8 cellular contexts compared by ENCODE assay signal in the genomic region with DNA sequence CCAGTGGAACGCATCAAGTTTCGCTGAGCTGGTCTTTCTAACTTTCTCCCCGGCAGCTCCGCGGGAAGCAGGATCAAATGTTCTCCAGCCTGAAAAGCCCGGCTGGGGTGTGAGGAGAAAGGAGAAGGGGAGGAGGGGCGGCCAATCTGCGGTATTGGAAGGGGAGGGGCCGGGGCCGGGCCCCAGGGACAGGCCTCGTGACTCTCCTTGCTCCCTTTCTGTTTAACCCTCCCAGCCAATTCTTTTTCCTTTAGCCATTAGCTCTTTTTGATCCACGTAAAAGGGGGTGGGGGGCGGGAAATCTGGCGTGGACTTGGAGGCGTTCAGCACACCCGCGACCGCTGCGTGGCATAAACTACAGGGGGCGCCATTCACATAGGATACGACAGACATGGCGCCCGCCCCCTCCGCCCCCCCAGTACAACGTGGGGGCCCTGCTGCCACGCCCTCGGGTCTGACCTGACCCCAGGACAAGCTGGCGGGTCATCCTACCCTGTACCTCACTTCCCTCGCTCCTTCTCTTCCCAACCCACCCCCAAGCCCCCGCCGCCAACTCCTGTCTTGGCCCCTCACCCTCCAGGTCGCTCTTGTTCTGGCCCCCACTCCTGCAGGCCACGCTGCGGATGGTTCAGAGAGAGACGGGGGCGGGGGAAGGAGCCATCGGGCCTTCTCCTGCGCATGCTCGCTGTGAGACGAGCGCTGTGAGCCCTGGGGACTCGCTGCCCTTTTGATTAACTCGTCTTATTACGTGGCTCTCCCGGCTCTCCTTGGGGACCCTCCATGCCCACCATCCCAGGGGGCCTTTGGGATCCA. TPM values are rescaled to one million over a fixed set of nuclear protein-coding genes. Genes with fewer than 3 reads are reported as not detected.
DNase-seq lines count a peak whose midpoint lies in the region; ATAC-seq and TF ChIP-seq lines count a peak whose summit lies in the region.

No MANE protein-coding gene starts in this region.

- peak; percentile 53 for TF ChIP-seq CTCF in BE2C (IDR thresholded peaks at IDR 0.05; ENCODE audit: low read depth, low read length)
- peak; percentile 89 for TF ChIP-seq CTCF in endothelial cell (IDR thresholded peaks at IDR 0.05; ENCODE audit: unreplicated experiment)
- peak; percentile 79 for TF ChIP-seq CTCF in mesothelial cell of epicardium (IDR thresholded peaks at IDR 0.05; ENCODE audit: unreplicated experiment)

- H3K4me1 Mint-ChIP-seq in endothelial cell (ENCODE audit: unreplicated experiment) = peaks cover 3% of the 10 kb centered on the region
- peaks cover 10% of the 10 kb centered on the region for H3K4me1 Mint-ChIP-seq in mesothelial cell of epicardium

- H3K4me1 ChIP-seq in BE2C = peaks cover 5% of the 10 kb centered on the region

- H3K9me3 Mint-ChIP-seq in endothelial cell (ENCODE audit: unreplicated experiment) (no peaks in the 10 kb centered on the region), mesothelial cell of epicardium (no peaks in the 10 kb centered on the region)

- peaks cover 4% of the 10 kb centered on the region for H3K27me3 Mint-ChIP-seq in endothelial cell (ENCODE audit: unreplicated experiment)
- peaks cover 14% of the 10 kb centered on the region for H3K27me3 Mint-ChIP-seq in mesothelial cell of epicardium (ENCODE audit: low read depth)

- ATAC-seq in GM21360 (IDR thresholded peaks at IDR 0.05; ENCODE audit: unreplicated experiment) = peak; percentile 44
- ATAC-seq in HG03039 (IDR thresholded peaks at IDR 0.05; ENCODE audit: unreplicated experiment) = no peak

- no peak overlapping the region for H3K27ac Mint-ChIP-seq in endothelial cell (ENCODE audit: unreplicated experiment)
- peak overlapping the region; percentile 91 for H3K27ac Mint-ChIP-seq in mesothelial cell of epicardium

- H3K4me3 ChIP-seq in BE2C (ENCODE audit: low read depth, low read length) = peak overlapping the region; percentile 50

- H3K4me3 Mint-ChIP-seq in endothelial cell (ENCODE audit: unreplicated experiment) = peak overlapping the region; percentile 79
- H3K4me3 Mint-ChIP-seq in mesothelial cell of epicardium = peak overlapping the region; percentile 72

- DNase-seq in BE2C (peak; percentile 88), NCI-H2196 (lab: John Stamatoyannopoulos, UW; ENCODE audit: unreplicated experiment) (peak; percentile 28), endothelial cell (ENCODE audit: low spot score) (peak; percentile 76), mesothelial cell of epicardium (ENCODE audit: low spot score in 2 of 2, unreplicated experiment in 2 of 2) (peak; percentile 78 to 80)
- DNase-seq in activated CD8-positive, alpha-beta memory T cell treated with anti-CD3 and anti-CD28 coated beads, Interleukin-2, amount 50 U/mL, for 1 hour (ENCODE audit: extremely low read depth) = peak; percentile 61
- DNase-seq in stimulated activated CD8-positive, alpha-beta memory T cell treated with anti-CD3 and anti-CD28 coated beads, Interleukin-12 subunit alpha, Interleukin-12 subunit beta, amount 100 ng/mL, for 4 hours (ENCODE audit: low read depth) = peak; percentile 70

- H3K9me3 ChIP-seq in BE2C = no peaks in the 10 kb centered on the region

- H3K36me3 Mint-ChIP-seq in endothelial cell (ENCODE audit: low read depth, unreplicated experiment) (peaks cover 4% of the 10 kb centered on the region), mesothelial cell of epicardium (no peaks in the 10 kb centered on the region)

- no peaks in the 10 kb centered on the region for H3K36me3 ChIP-seq in BE2C

- no peaks in the 10 kb centered on the region for H3K27me3 ChIP-seq in BE2C

RNA-seq across cellular contexts. Expression of a gene that starts 7.8 kb away (rescaled TPM):
- polyA plus RNA-seq in BE2C (2012; ENCODE audit: insufficient read depth, insufficient read length, low read depth) = 1.9 TPM
- total RNA-seq in endothelial cell (ENCODE audit: unreplicated experiment) (4.8 TPM), mesothelial cell of epicardium (2.3 to 3.7 TPM (median 2.9 TPM) in 3 replicates)

Comparison
In these comparisons a context has a peak if more than half of its experiments do, and no peak if none do; other contexts are left out.
1. DNase-seq: peak in every context shown above with its lines; median percentile 88 in BE2C; 79 in mesothelial cell of epicardium; 76 in endothelial cell; 70 in stimulated activated CD8-positive, alpha-beta memory T cell treated with anti-CD3 and anti-CD28 coated beads, Interleukin-12 subunit alpha, Interleukin-12 subunit beta, amount 100 ng/mL, for 4 hours; 61 in activated CD8-positive, alpha-beta memory T cell treated with anti-CD3 and anti-CD28 coated beads, Interleukin-2, amount 50 U/mL, for 1 hour; 28 in NCI-H2196.